In genomic region chr18:9335255-9336045, GRCh38 we compare ENCODE assay signal across 8 cellular contexts. TPM values are rescaled to one million over a fixed set of nuclear protein-coding genes. Genes with fewer than 3 reads are reported as not detected.
A peak's percentile ranks its signal among the peaks of the same experiment; 100 is the strongest.
DNase-seq lines count a peak whose midpoint lies in the region; ATAC-seq and TF ChIP-seq lines count a peak whose summit lies in the region.

No MANE protein-coding gene starts in this region.

- H3K4me3 ChIP-seq in PC-9 (peak overlapping the region; percentile 96), epithelial cell of esophagus (ENCODE audit: low read length) (peak overlapping the region; percentile 55), neutrophil (ENCODE audit: low read depth in 1 of 2, low read length in 1 of 2) (peak overlapping the region; percentile 86 to 90)

- peak overlapping the region; percentile 81 for H3K4me2 ChIP-seq in PC-9

- DNase-seq in activated CD8-positive, alpha-beta memory T cell treated with anti-CD3 and anti-CD28 coated beads, Interleukin-2, amount 10 ng/mL, durations not matched to agents 7 days and 5 days, result no peak
- DNase-seq in activated CD8-positive, alpha-beta memory T cell treated with anti-CD3 and anti-CD28 coated beads, Interleukin-2, amount 50 U/mL, for 48 hours, result no peak
- DNase-seq in PC-9, result no peak
- no peak for DNase-seq in epithelial cell of esophagus (ENCODE audit: low read depth)
- DNase-seq in retina, result no peak

- H3K27me3 ChIP-seq in PC-9 (ENCODE audit: insufficient read depth, low read depth) (no peaks in the 10 kb centered on the region), neutrophil (peaks cover 26% of the 10 kb centered on the region)

- no peak for TF ChIP-seq CTCF in PC-9 (conservative IDR thresholded peaks at IDR 0.05)
- TF ChIP-seq CTCF in epithelial cell of esophagus (IDR thresholded peaks at IDR 0.05; ENCODE audit: insufficient read depth, low read depth, low read length, missing control alignments), result no peak
- no peak for TF ChIP-seq CTCF in neutrophil (IDR thresholded peaks at IDR 0.05)

- TSS peak; percentile 69 for BruUV-seq in PC-9 (replicated peaks; lab: Mats Ljungman, UMichigan)

- H3K4me1 ChIP-seq in PC-9 (replicated peaks; ENCODE audit: insufficient read depth) (peaks cover 15% of the 10 kb centered on the region), neutrophil (ENCODE audit: control insufficient read depth in 1 of 2, insufficient read depth in 1 of 2, low read depth in 1 of 2, low read length in 1 of 2) (peaks cover 13 to 15% of the 10 kb centered on the region in 2 experiments)

- H4K20me1 ChIP-seq in PC-9 (ENCODE audit: insufficient read depth), result no peaks in the 10 kb centered on the region; the same call in 1 of the 2 replicates

- H3K9me2 ChIP-seq in PC-9 (ENCODE audit: insufficient read depth), result no peaks in the 10 kb centered on the region

- no peak for ATAC-seq in activated CD8-positive, alpha-beta memory T cell treated with anti-CD3 and anti-CD28 coated beads, Interleukin-2, amount 10 ng/mL, durations not matched to agents 7 days and 5 days
- ATAC-seq in HG02763 (IDR thresholded peaks at IDR 0.05; ENCODE audit: unreplicated experiment) (no peak), HG02642 (IDR thresholded peaks at IDR 0.05; ENCODE audit: poor library complexity, unreplicated experiment) (no peak)

- intact Hi-C loops in PC-9 (cut with micrococcal nuclease; ENCODE audit: unreplicated experiment), result loop anchor here (1.0 to 10.0 kb wide), 3 partner anchors 79 to 339 kb away; partner anchors contain the start of gene NDUFV2

- H3K4me1 Mint-ChIP-seq in activated CD8-positive, alpha-beta memory T cell treated with anti-CD3 and anti-CD28 coated beads, Interleukin-2, amount 10 ng/mL, durations not matched to agents 7 days and 5 days, result peaks cover 27% of the 10 kb centered on the region

- H3K27ac ChIP-seq in PC-9 (no peak overlapping the region), neutrophil (peak overlapping the region; percentile 65)

- no peaks in the 10 kb centered on the region for H3K9me3 Mint-ChIP-seq in activated CD8-positive, alpha-beta memory T cell treated with anti-CD3 and anti-CD28 coated beads, Interleukin-2, amount 10 ng/mL, durations not matched to agents 7 days and 5 days (ENCODE audit: low read depth)

- peak overlapping the region; percentile 77 for H3K4me3 Mint-ChIP-seq in activated CD8-positive, alpha-beta memory T cell treated with anti-CD3 and anti-CD28 coated beads, Interleukin-2, amount 10 ng/mL, durations not matched to agents 7 days and 5 days

- H3K36me3 ChIP-seq in PC-9 (ENCODE audit: low read depth) (peaks cover 5% of the 10 kb centered on the region; the same call in 1 of the 2 replicates), neutrophil (no peaks in the 10 kb centered on the region)

- H3K79me2 ChIP-seq in PC-9 (ENCODE audit: low read depth), result peaks cover 13% of the 10 kb centered on the region

- peaks cover 12% of the 10 kb centered on the region for H3K36me3 Mint-ChIP-seq in activated CD8-positive, alpha-beta memory T cell treated with anti-CD3 and anti-CD28 coated beads, Interleukin-2, amount 10 ng/mL, durations not matched to agents 7 days and 5 days

- H2AFZ ChIP-seq in PC-9, result peak overlapping the region; percentile 93

- H3K27me3 Mint-ChIP-seq in activated CD8-positive, alpha-beta memory T cell treated with anti-CD3 and anti-CD28 coated beads, Interleukin-2, amount 10 ng/mL, durations not matched to agents 7 days and 5 days, result peaks cover 8% of the 10 kb centered on the region

- POLR2A ChIA-PET in PC-9 (lab: Charles Lee; ENCODE audit: unreplicated experiment), result no interaction called here

- CTCF ChIA-PET in activated CD8-positive, alpha-beta memory T cell treated with anti-CD3 and anti-CD28 coated beads, Interleukin-2, amount 10 ng/mL, durations not matched to agents 7 days and 5 days (lab: Charles Lee), result interaction anchor here (1.2 to 1.9 kb wide), 6 partner anchors 9 to 262 kb away, joined by 3 to 10 read pairs (median 4); no protein-coding TSS in a partner anchor
- CTCF ChIA-PET in PC-9 (lab: Charles Lee), result interaction anchor here (0.6 kb wide), 1 partner anchor 468 kb away, joined by 7 read pairs; no protein-coding TSS in a partner anchor

- peak overlapping the region; percentile 61 for H3K27ac Mint-ChIP-seq in activated CD8-positive, alpha-beta memory T cell treated with anti-CD3 and anti-CD28 coated beads, Interleukin-2, amount 10 ng/mL, durations not matched to agents 7 days and 5 days

- H3K9me3 ChIP-seq in PC-9 (ENCODE audit: insufficient read depth, low read depth), result no peaks in the 10 kb centered on the region
- H3K9me3 ChIP-seq in neutrophil, result no peaks in the 10 kb centered on the region

- H3F3A ChIP-seq in PC-9 (ENCODE audit: insufficient read depth, low read depth), result peaks cover 8% of the 10 kb centered on the region; the same call in 1 of the 2 replicates

RNA-seq across cellular contexts. Expression of gene TWSG1, which starts 0.9 kb away (rescaled TPM):
- total RNA-seq in activated CD8-positive, alpha-beta memory T cell treated with anti-CD3 and anti-CD28 coated beads, Interleukin-2, amount 10 ng/mL, durations not matched to agents 7 days and 5 days, result 10 to 100 TPM; 11.2 TPM
- 52.1 and 55.8 TPM in 2 replicates for total RNA-seq in PC-9 (2021)
